ENCODE assay signal across 1 cellular context in genomic region chr3:69761896-69762789, GRCh38.
TF ChIP-seq lines count a peak whose summit lies in the region.

No MANE protein-coding gene starts in this region.

TF ChIP-seq in GM12878, 131 proteins besides CTCF, POLR2A, EP300 and RAD21:
- no peak for TF ChIP-seq ZBTB4 (CRISPR knock-in tag; IDR thresholded peaks at IDR 0.05)
- TF ChIP-seq JUNB (IDR thresholded peaks at IDR 0.05), result peak; percentile 70
- no peak for TF ChIP-seq NFYA (IDR thresholded peaks at IDR 0.05; ENCODE audit: borderline replicate concordance, low read depth, low read length)
- no peak for TF ChIP-seq MLLT1 (IDR thresholded peaks at IDR 0.05)
- no peak for TF ChIP-seq SREBF1 (IDR thresholded peaks at IDR 0.05; ENCODE audit: low read length)
- peak; percentile 38 for TF ChIP-seq RUNX3 (IDR thresholded peaks at IDR 0.05; ENCODE audit: low read length)
- TF ChIP-seq DPF2 (IDR thresholded peaks at IDR 0.05), result no peak
